14 cellular contexts compared by ENCODE assay signal in genomic region chr19:43781630-43782310, GRCh38. TPM values are rescaled to one million over a fixed set of nuclear protein-coding genes. Genes with fewer than 3 reads are reported as not detected.
DNase-seq lines count a peak whose midpoint lies in the region; ATAC-seq and TF ChIP-seq lines count a peak whose summit lies in the region.
"Had no signal": no experiment of that assay in that cellular context is flagged by ENCODE, and none has a peak within 500 bp of the region (broad histone marks: within the 10 kb centered on the region; RNA-seq: fewer than 3 reads in every experiment).

No MANE protein-coding gene starts in this region.

- ATAC-seq in naive thymus-derived CD8-positive, alpha-beta T cell, result no peak

- H3K27me3 ChIP-seq in GM06990 (replicated peaks; ENCODE audit: control insufficient read depth, insufficient read depth, low read length) (no peaks in the 10 kb centered on the region), OCI-LY1 (ENCODE audit: insufficient read depth, low read length) (no peaks in the 10 kb centered on the region), colonic mucosa (no peaks in the 10 kb centered on the region)

- no peaks in the 10 kb centered on the region for H3K27me3 Mint-ChIP-seq in activated naive CD4-positive, alpha-beta T cell treated with anti-CD3 and anti-CD28 coated beads, Interleukin-2, amount 10 ng/mL, durations not matched to agents 7 days and 5 days
- H3K27me3 Mint-ChIP-seq in naive thymus-derived CD8-positive, alpha-beta T cell, result peaks cover 0 to 14% (median 3%) of the 10 kb centered on the region in 5 donors

- POLR2A ChIA-PET in naive thymus-derived CD8-positive, alpha-beta T cell (lab: Charles Lee), result interaction anchor here (0.5 to 8.6 kb wide), 5 partner anchors 16 to 166 kb away, joined by 3 to 70 read pairs (median 9); partner anchors contain the start of gene SMG9

- H3K4me1 Mint-ChIP-seq in activated naive CD4-positive, alpha-beta T cell treated with anti-CD3 and anti-CD28 coated beads, Interleukin-2, amount 10 ng/mL, durations not matched to agents 7 days and 5 days, result peaks cover 80% of the 10 kb centered on the region
- peaks cover 46 to 74% (median 72%) of the 10 kb centered on the region in 4 donors for H3K4me1 Mint-ChIP-seq in naive thymus-derived CD8-positive, alpha-beta T cell

- no peaks in the 10 kb centered on the region for H3K9me3 ChIP-seq in OCI-LY1 (ENCODE audit: low read length)
- H3K9me3 ChIP-seq in colonic mucosa, result no peaks in the 10 kb centered on the region
- H3K9me3 ChIP-seq: SK-N-SH had no signal

- peak overlapping the region; percentile 81; the same call in 1 of the 2 replicates for H3K9ac ChIP-seq in OCI-LY1 (ENCODE audit: low read length)
- H3K9ac ChIP-seq in colonic mucosa (ENCODE audit: low read depth in 2 of 2, low read length in 2 of 2), result peak overlapping the region in 1 of 2 donors; percentile 67

- no peak for DNase-seq in GM06990 (ENCODE audit: extremely low read depth, insufficient read length)
- DNase-seq in activated naive CD4-positive, alpha-beta T cell treated with anti-CD3 and anti-CD28 coated beads, Interleukin-2, amount 10 ng/mL, durations not matched to agents 7 days and 5 days, result no peak
- no peak for DNase-seq in naive thymus-derived CD8-positive, alpha-beta T cell
- DNase-seq in colonic mucosa, result no peak
- no peak for DNase-seq in NCI-H146 treated with DMSO at 0.1 percent for 48 hours (lab: John Stamatoyannopoulos, UW; ENCODE audit: unreplicated experiment)
- no peak for DNase-seq in nucleus accumbens (lab: John Stamatoyannopoulos, UW)
- DNase-seq in COR-L47 (lab: John Stamatoyannopoulos, UW), result no peak
- DNase-seq: cerebellar nuclear complex, DMS79 treated with DMSO at 0.1 percent for 48 hours, NCI-H1048, NCI-H524 treated with DMSO at 0.1 percent for 48 hours, nephron progenitor cell, SK-N-SH had no signal

- CTCF ChIA-PET in activated naive CD4-positive, alpha-beta T cell treated with anti-CD3 and anti-CD28 coated beads, Interleukin-2, amount 10 ng/mL, durations not matched to agents 7 days and 5 days (lab: Charles Lee), result interaction anchor here (1.3 to 11.0 kb wide), 5 partner anchors 16 to 187 kb away, joined by 4 to 162 read pairs (median 4); no protein-coding TSS in a partner anchor

- intact Hi-C loops in colonic mucosa (cut with DNase I), result no loop called here

- no peak overlapping the region for H2AFZ ChIP-seq in OCI-LY1 (ENCODE audit: low read length)

- no peaks in the 10 kb centered on the region for H3K9me3 Mint-ChIP-seq in activated naive CD4-positive, alpha-beta T cell treated with anti-CD3 and anti-CD28 coated beads, Interleukin-2, amount 10 ng/mL, durations not matched to agents 7 days and 5 days
- no peaks in the 10 kb centered on the region for H3K9me3 Mint-ChIP-seq in naive thymus-derived CD8-positive, alpha-beta T cell
- H3K9me3 Mint-ChIP-seq: nephron progenitor cell had no signal

- TF ChIP-seq CTCF in GM06990 (IDR thresholded peaks at IDR 0.05; ENCODE audit: insufficient read depth, low read length, poor library complexity, severe bottlenecking) (no peak), OCI-LY1 (IDR thresholded peaks at IDR 0.05; ENCODE audit: low read length) (no peak), colonic mucosa (IDR thresholded peaks at IDR 0.05) (no peak)

- H3K27ac ChIP-seq in OCI-LY1 (ENCODE audit: low read depth, low read length, poor library complexity, severe bottlenecking), result peak overlapping the region; percentile 98
- no peak overlapping the region for H3K27ac ChIP-seq in colonic mucosa

- H3K4me3 Mint-ChIP-seq in activated naive CD4-positive, alpha-beta T cell treated with anti-CD3 and anti-CD28 coated beads, Interleukin-2, amount 10 ng/mL, durations not matched to agents 7 days and 5 days, result peak overlapping the region; percentile 80
- peak overlapping the region; percentile 77 to 96 (median 87) for H3K4me3 Mint-ChIP-seq in naive thymus-derived CD8-positive, alpha-beta T cell
- H3K4me3 Mint-ChIP-seq: nephron progenitor cell had no signal

- H3K9me2 ChIP-seq in OCI-LY1 (ENCODE audit: low read depth, low read length), result no peaks in the 10 kb centered on the region
- H3K9me2 ChIP-seq: SK-N-SH had no signal

- no peaks in the 10 kb centered on the region for H4K20me1 ChIP-seq in OCI-LY1 (ENCODE audit: insufficient read depth, low read length)

- H3K4me3 ChIP-seq in GM06990 (replicated peaks; ENCODE audit: low read depth, low read length), result peak overlapping the region; percentile 87
- H3K4me3 ChIP-seq in OCI-LY1 (ENCODE audit: low read depth, low read length, poor library complexity, severe bottlenecking), result peak overlapping the region; percentile 70
- no peak overlapping the region for H3K4me3 ChIP-seq in colonic mucosa

- H3K4me1 ChIP-seq in OCI-LY1 (ENCODE audit: insufficient read depth, low read length, severe bottlenecking), result peaks cover 81% of the 10 kb centered on the region
- H3K4me1 ChIP-seq in colonic mucosa, result peaks cover 24% of the 10 kb centered on the region

- no peaks in the 10 kb centered on the region for H3K79me2 ChIP-seq in OCI-LY1 (ENCODE audit: insufficient read depth, low read length)

- H3K36me3 Mint-ChIP-seq in activated naive CD4-positive, alpha-beta T cell treated with anti-CD3 and anti-CD28 coated beads, Interleukin-2, amount 10 ng/mL, durations not matched to agents 7 days and 5 days, result peaks cover 7% of the 10 kb centered on the region
- H3K36me3 Mint-ChIP-seq in naive thymus-derived CD8-positive, alpha-beta T cell, result no peaks in the 10 kb centered on the region

- peaks cover 3% of the 10 kb centered on the region; the same call in 1 of the 2 replicates for H3F3A ChIP-seq in OCI-LY1 (ENCODE audit: insufficient read depth, low read length)

- H3K36me3 ChIP-seq in GM06990 (ENCODE audit: control insufficient read depth, insufficient read depth, low read length) (no peaks in the 10 kb centered on the region), OCI-LY1 (ENCODE audit: insufficient read depth, low read length) (no peaks in the 10 kb centered on the region), colonic mucosa (no peaks in the 10 kb centered on the region)

- H3K27ac Mint-ChIP-seq in activated naive CD4-positive, alpha-beta T cell treated with anti-CD3 and anti-CD28 coated beads, Interleukin-2, amount 10 ng/mL, durations not matched to agents 7 days and 5 days, result peak overlapping the region; percentile 83
- H3K27ac Mint-ChIP-seq in naive thymus-derived CD8-positive, alpha-beta T cell, result peak overlapping the region; percentile 89 to 99 (median 96)
- H3K27ac Mint-ChIP-seq: nephron progenitor cell had no signal

- H3K4me2 ChIP-seq in OCI-LY1 (ENCODE audit: low read length), result peak overlapping the region; percentile 85

RNA-seq across cellular contexts. Expression of gene KCNN4, which starts 1.0 kb away (rescaled TPM):
- 100 to 1,000 TPM in 1 of 2 experiments, 10 to 100 TPM in 1; 92.9 to 103 TPM for total RNA-seq in naive thymus-derived CD8-positive, alpha-beta T cell
- 10 to 100 TPM in 2 of 3 donors, 1 to 10 TPM in 1; 7.6 to 28.6 (median 11.7) TPM for polyA plus RNA-seq in naive thymus-derived CD8-positive, alpha-beta T cell
- 10 to 100 TPM; 25.4 to 60.9 TPM for total RNA-seq in colonic mucosa

RNA-seq across cellular contexts. Expression of gene LYPD5, which starts 20.5 kb away (rescaled TPM):
- total RNA-seq in naive thymus-derived CD8-positive, alpha-beta T cell, result under 1 TPM; 0.60 to 0.69 TPM
- polyA plus RNA-seq in naive thymus-derived CD8-positive, alpha-beta T cell, result under 1 TPM in 2 of 3 donors, not detected in 1; 0.07 to 0.72 TPM
- total RNA-seq in colonic mucosa, result 1 to 10 TPM; 3.3 to 3.9 TPM

RNA-seq across cellular contexts. Expression of gene SMG9, which starts 27.0 kb away (rescaled TPM):
- total RNA-seq in naive thymus-derived CD8-positive, alpha-beta T cell, result 10 to 100 TPM; 48.9 to 51.9 TPM
- polyA plus RNA-seq in naive thymus-derived CD8-positive, alpha-beta T cell, result 1 to 10 TPM; 3.4 to 8.3 (median 8.3) TPM
- total RNA-seq in colonic mucosa, result 10 to 100 TPM; 30.1 to 66.6 TPM

RNA-seq across cellular contexts. Expression of gene ZNF283, which starts 45.4 kb away (rescaled TPM):
- total RNA-seq in naive thymus-derived CD8-positive, alpha-beta T cell, result 10 to 100 TPM; 24.2 to 25.8 TPM
- polyA plus RNA-seq in naive thymus-derived CD8-positive, alpha-beta T cell, result 1 to 10 TPM; 3.3 to 4.3 (median 3.7) TPM
- total RNA-seq in colonic mucosa, result 1 to 10 TPM; 6.5 to 7.3 TPM
